23 cellular contexts compared by ENCODE assay signal in genomic region chr15:70933411-70933810, GRCh38. TPM values are rescaled to one million over a fixed set of nuclear protein-coding genes. Genes with fewer than 3 reads are reported as not detected.
"Had no signal": no experiment of that assay in that cellular context is flagged by ENCODE, and none has a peak within 500 bp of the region (broad histone marks: within the 10 kb centered on the region; RNA-seq: fewer than 3 reads in every experiment).

No MANE protein-coding gene starts in this region.

- H3K4me3 ChIP-seq: pancreas, psoas muscle, right lobe of liver, sigmoid colon, stomach, thoracic aorta, thyroid gland, transverse colon, upper lobe of right lung, vagina had no signal

- H3K27ac ChIP-seq: neutrophil, pancreas, psoas muscle, right lobe of liver, sigmoid colon, stomach, thoracic aorta, thyroid gland, transverse colon, upper lobe of right lung, vagina had no signal

- H3K4me1 ChIP-seq: pancreas, psoas muscle, right lobe of liver, sigmoid colon, transverse colon, upper lobe of right lung, vagina had no signal

- H3K36me3 ChIP-seq: neutrophil, pancreas, right lobe of liver, sigmoid colon, thyroid gland, transverse colon, upper lobe of right lung, vagina had no signal

- H3K9me3 ChIP-seq: neutrophil, pancreas, psoas muscle, right lobe of liver, sigmoid colon, stomach, thoracic aorta, thyroid gland, transverse colon, upper lobe of right lung, vagina had no signal

- DNase-seq: naive thymus-derived CD4-positive, alpha-beta T cell; natural killer cell; nephron progenitor cell; nucleus accumbens; pancreas; psoas muscle; right cardiac atrium; right lobe of liver; sigmoid colon; small intestine; stimulated activated CD4-positive, alpha-beta T cell treated with anti-CD3 and anti-CD28 coated beads, Interleukin-15, amount 100 ng/mL, for 24 hours; stimulated activated CD4-positive, alpha-beta T cell treated with anti-CD3 and anti-CD28 coated beads, Interleukin-2, amount 100 ng/mL, for 24 hours; stimulated activated CD4-positive, alpha-beta T cell treated with anti-CD3 and anti-CD28 coated beads, Interleukin-2, amount 100 ng/mL, for 48 hours; stimulated activated CD4-positive, alpha-beta T cell treated with anti-CD3 and anti-CD28 coated beads, Interleukin-4, amount 100 ng/mL, for 24 hours; stimulated activated naive B cell treated with anti-CD40 and anti-IgM and Interleukin-4, amounts not matched to agents 10 μg/mL and 1 μg/mL and 100 μg/mL, for 72 hours; stimulated activated naive CD4-positive, alpha-beta T cell treated with Interleukin-2 at 50 U/mL for 16 hours; stomach; thyroid gland; transverse colon; upper lobe of right lung had no signal

- H3K27me3 ChIP-seq: pancreas, right lobe of liver, sigmoid colon, stomach, thyroid gland, transverse colon, upper lobe of right lung, vagina had no signal

RNA-seq across cellular contexts. Expression of gene LRRC49, which starts 40.8 kb away (rescaled TPM):
- total RNA-seq: naive thymus-derived CD4-positive, alpha-beta T cell had no signal

RNA-seq across cellular contexts. Expression of gene THAP10, which starts 41.2 kb away (rescaled TPM):
- total RNA-seq: natural killer cell had no signal
